In genomic region chr3:144687862-144688261, GRCh38 we compare ENCODE assay signal across 18 cellular contexts.
DNase-seq lines count a peak whose midpoint lies in the region; ATAC-seq, FAIRE-seq and TF ChIP-seq lines count a peak whose summit lies in the region.
"Had no signal": no experiment of that assay in that cellular context is flagged by ENCODE, and none has a peak within 500 bp of the region (broad histone marks: within the 10 kb centered on the region; RNA-seq: fewer than 3 reads in every experiment).

No MANE protein-coding gene starts in this region.

- TF ChIP-seq CTCF in LNCAP (IDR thresholded peaks at IDR 0.05) = peak; percentile 36
- peak; percentile 47 for TF ChIP-seq CTCF in neural progenitor cell (IDR thresholded peaks at IDR 0.05)

- no peak overlapping the region for H3K27ac ChIP-seq in neural progenitor cell
- H3K27ac ChIP-seq: pancreas, suprapubic skin had no signal

- no peak overlapping the region for H3K27ac Mint-ChIP-seq in neural progenitor cell
- H3K27ac Mint-ChIP-seq: dendritic cell treated with granulocyte-macrophage colony-stimulating factor and Interleukin-4, amounts not matched to agents 40 ng/mL and 50 ng/mL, for 4 days had no signal

- H3K9ac ChIP-seq in neural progenitor cell = no peak overlapping the region

- H3K4me3 Mint-ChIP-seq in neural progenitor cell = no peak overlapping the region
- H3K4me3 Mint-ChIP-seq: dendritic cell treated with granulocyte-macrophage colony-stimulating factor and Interleukin-4, amounts not matched to agents 40 ng/mL and 50 ng/mL, for 4 days had no signal

- peak; percentile 9 for DNase-seq in DMS 273 (lab: John Stamatoyannopoulos, UW; ENCODE audit: unreplicated experiment)
- DNase-seq in DMS 273 treated with DMSO at 0.1 percent for 48 hours (lab: John Stamatoyannopoulos, UW) = no peak
- DNase-seq in amniotic epithelial cell (ENCODE audit: low read depth) = peak; percentile 3
- peak; percentile 51 for DNase-seq in neural progenitor cell (ENCODE audit: low spot score)
- DNase-seq in RCC 7860 (ENCODE audit: low spot score) = no peak
- no peak for DNase-seq in occipital lobe (lab: John Stamatoyannopoulos, UW)
- DNase-seq: 8988T; activated CD4-positive, alpha-beta T cell treated with anti-CD3 and anti-CD28 coated beads for 48 hours; activated T-cell treated with anti-CD3 and anti-CD28 coated beads, Interleukin-2, amount 50 U/mL, for 48 hours; amniotic stem cell; MV-4-11; NCI-H2227 treated with DMSO at 0.1 percent for 48 hours; pancreas; stimulated activated CD4-positive, alpha-beta T cell treated with anti-CD3 and anti-CD28 coated beads, Interleukin-12 subunit alpha, Interleukin-12 subunit beta, amount 100 ng/mL, for 4 hours had no signal

- no peak overlapping the region for H3K4me2 ChIP-seq in neural progenitor cell

- H3K4me1 Mint-ChIP-seq in neural progenitor cell = peaks cover 3% of the 10 kb centered on the region

- no peak for ATAC-seq in HG02678 (IDR thresholded peaks at IDR 0.05; ENCODE audit: unreplicated experiment)
- ATAC-seq: pancreas had no signal

- no peak for FAIRE-seq in RCC 7860 (lab: Jason Lieb, UNC)
- FAIRE-seq: pancreas had no signal

- no peaks in the 10 kb centered on the region for H3F3A ChIP-seq in neural progenitor cell (ENCODE audit: low read depth)

- H3K36me3 ChIP-seq in neural progenitor cell = no peaks in the 10 kb centered on the region
- H3K36me3 ChIP-seq: pancreas, suprapubic skin had no signal

- no peaks in the 10 kb centered on the region for H3K79me2 ChIP-seq in neural progenitor cell (ENCODE audit: low read depth)

- H3K4me1 ChIP-seq in neural progenitor cell = peaks cover 8% of the 10 kb centered on the region
- H3K4me1 ChIP-seq: pancreas, suprapubic skin had no signal

- H3K4me3 ChIP-seq in neural progenitor cell = no peak overlapping the region
- H3K4me3 ChIP-seq: pancreas, suprapubic skin had no signal

- no peaks in the 10 kb centered on the region for H4K20me1 ChIP-seq in neural progenitor cell (ENCODE audit: low read depth)

- H3K27me3 Mint-ChIP-seq in neural progenitor cell (ENCODE audit: insufficient read depth, low read depth) = no peaks in the 10 kb centered on the region
- H3K27me3 Mint-ChIP-seq: dendritic cell treated with granulocyte-macrophage colony-stimulating factor and Interleukin-4, amounts not matched to agents 40 ng/mL and 50 ng/mL, for 4 days had no signal

- peaks cover 6% of the 10 kb centered on the region for H3K9me3 Mint-ChIP-seq in neural progenitor cell
- H3K9me3 Mint-ChIP-seq: dendritic cell treated with granulocyte-macrophage colony-stimulating factor and Interleukin-4, amounts not matched to agents 40 ng/mL and 50 ng/mL, for 4 days had no signal

- no peaks in the 10 kb centered on the region for H3K27me3 ChIP-seq in neural progenitor cell
- H3K27me3 ChIP-seq: pancreas, suprapubic skin had no signal

- no peaks in the 10 kb centered on the region for H3K36me3 Mint-ChIP-seq in neural progenitor cell

- no peaks in the 10 kb centered on the region for H3K9me3 ChIP-seq in neural progenitor cell (ENCODE audit: low read depth)
- H3K9me3 ChIP-seq: pancreas, suprapubic skin had no signal

- no peak overlapping the region for H2AFZ ChIP-seq in neural progenitor cell (replicated peaks)

Comparison
In these comparisons a context has a peak if more than half of its experiments do, and no peak if none do; other contexts are left out.
1. DNase-seq: peak in DMS 273 (single experiment), amniotic epithelial cell (single experiment) and neural progenitor cell (single experiment); none in DMS 273 treated with DMSO at 0.1 percent for 48 hours (single experiment), RCC 7860 (single experiment) and occipital lobe (single experiment).